ENCODE assay signal across 14 cellular contexts in the genomic region with DNA sequence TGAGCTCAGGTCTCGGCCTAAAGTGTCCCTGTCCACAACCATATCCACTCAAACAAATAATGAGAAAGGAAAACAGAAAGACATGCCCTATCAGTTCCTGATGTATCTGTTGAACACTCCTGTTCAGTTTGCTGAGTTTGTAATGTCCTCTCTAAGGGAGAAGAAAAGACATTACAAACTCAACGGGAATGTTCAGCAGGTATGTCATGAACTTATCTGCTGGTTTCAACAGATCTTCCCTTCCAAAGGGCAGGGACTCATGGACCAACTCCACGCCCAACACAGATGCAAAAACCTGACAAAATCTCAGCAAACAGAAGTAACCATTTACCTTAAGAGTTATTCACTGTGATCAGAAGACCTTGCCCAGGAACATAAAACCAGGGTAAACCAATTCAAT. TPM values are rescaled to one million over a fixed set of nuclear protein-coding genes. Genes with fewer than 3 reads are reported as not detected.
A peak's percentile ranks its signal among the peaks of the same experiment; 100 is the strongest.
DNase-seq lines count a peak whose midpoint lies in the region; ATAC-seq and TF ChIP-seq lines count a peak whose summit lies in the region.
"Had no signal": no experiment of that assay in that cellular context is flagged by ENCODE, and none has a peak within 500 bp of the region (broad histone marks: within the 10 kb centered on the region; RNA-seq: fewer than 3 reads in every experiment).

No MANE protein-coding gene starts in this region.

- H3K9me3 Mint-ChIP-seq in naive thymus-derived CD8-positive, alpha-beta T cell, result no peaks in the 10 kb centered on the region

- 51 to 59% (median 58%) methylated on average over 3 of the region's 3 CpGs for WGBS in heart left ventricle, 4 donors
- WGBS in tibial nerve, 2 donors, result 74 to 81% methylated on average over 3 of the region's 3 CpGs

- TF ChIP-seq CTCF in heart left ventricle (IDR thresholded peaks at IDR 0.05) (no peak), coronary artery (IDR thresholded peaks at IDR 0.05) (no peak), tibial nerve (IDR thresholded peaks at IDR 0.05) (no peak)

- TF ChIP-seq EP300 in tibial nerve (IDR thresholded peaks at IDR 0.05), result no peak

- peaks cover 0 to 2% (median 0%) of the 10 kb centered on the region in 3 donors for H3K36me3 Mint-ChIP-seq in naive thymus-derived CD8-positive, alpha-beta T cell

- peak overlapping the region; percentile 26 to 91 (median 66) for H3K27ac ChIP-seq in heart left ventricle
- H3K27ac ChIP-seq in coronary artery, result peak overlapping the region; percentile 74 to 82
- H3K27ac ChIP-seq in tibial nerve, result peak overlapping the region in 3 of 4 donors; percentile 10 to 83 (median 74)
- H3K27ac ChIP-seq: colonic mucosa had no signal

- intact Hi-C loops in heart left ventricle (cut with DNase I) (no loop called here), left ventricle myocardium superior (cut with micrococcal nuclease) (no loop called here)

- POLR2A ChIA-PET in naive thymus-derived CD8-positive, alpha-beta T cell (lab: Charles Lee), result no interaction called here

- H3K9me3 ChIP-seq in heart left ventricle, result no peaks in the 10 kb centered on the region
- no peaks in the 10 kb centered on the region for H3K9me3 ChIP-seq in tibial nerve
- no peaks in the 10 kb centered on the region for H3K9me3 ChIP-seq in MG63
- H3K9me3 ChIP-seq: colonic mucosa had no signal

- peaks cover 14 to 94% (median 74%) of the 10 kb centered on the region in 12 donors for H3K4me1 ChIP-seq in heart left ventricle
- peaks cover 0 to 95% (median 57%) of the 10 kb centered on the region in 4 donors for H3K4me1 ChIP-seq in tibial nerve
- H3K4me1 ChIP-seq: colonic mucosa had no signal

- H3K27me3 ChIP-seq in heart left ventricle (no peaks in the 10 kb centered on the region), tibial nerve (no peaks in the 10 kb centered on the region), MG63 (no peaks in the 10 kb centered on the region)
- H3K27me3 ChIP-seq: colonic mucosa had no signal

- peak overlapping the region in 6 of 10 donors; percentile 2 to 64 (median 18) for H3K4me3 Mint-ChIP-seq in naive thymus-derived CD8-positive, alpha-beta T cell

- DNase-seq in heart left ventricle (no peak), left ventricle myocardium superior (no peak), coronary artery (ENCODE audit: low spot score) (no peak), tibial nerve (ENCODE audit: low spot score in 2 of 2) (no peak), T-helper 2 cell (no peak), MG63 (no peak)
- DNase-seq in naive thymus-derived CD8-positive, alpha-beta T cell, result peak in 1 of 10 donors; percentile 14
- DNase-seq: activated naive CD4-positive, alpha-beta T cell; colonic mucosa; DND-41; NCI-H2227 treated with DMSO at 0.1 percent for 48 hours; RPMI8226 had no signal

- no peak for ATAC-seq in heart left ventricle
- ATAC-seq in left ventricle myocardium superior, result no peak
- ATAC-seq in naive thymus-derived CD8-positive, alpha-beta T cell, result no peak
- ATAC-seq in HG03025 (IDR thresholded peaks at IDR 0.05; ENCODE audit: low FRiP score, unreplicated experiment), result no peak
- ATAC-seq: activated CD4-positive, CD25-positive, alpha-beta regulatory T cell treated with anti-CD3 and anti-CD28 coated beads, Interleukin-2, amount 50 U/mL, for 24 hours had no signal

- H3K36me3 ChIP-seq in heart left ventricle (no peaks in the 10 kb centered on the region), tibial nerve (no peaks in the 10 kb centered on the region), MG63 (no peaks in the 10 kb centered on the region)
- H3K36me3 ChIP-seq: colonic mucosa had no signal

- H3K4me1 Mint-ChIP-seq in naive thymus-derived CD8-positive, alpha-beta T cell, result peaks cover 54 to 93% (median 89%) of the 10 kb centered on the region in 4 donors

- no peak for TF ChIP-seq POLR2A in heart left ventricle (IDR thresholded peaks at IDR 0.05)
- no peak for TF ChIP-seq POLR2A in tibial nerve (IDR thresholded peaks at IDR 0.05)

- no peaks in the 10 kb centered on the region for H3K27me3 Mint-ChIP-seq in naive thymus-derived CD8-positive, alpha-beta T cell

- peak overlapping the region in 8 of 10 donors; percentile 0 to 82 (median 12) for H3K27ac Mint-ChIP-seq in naive thymus-derived CD8-positive, alpha-beta T cell

- peak overlapping the region in 8 of 12 donors; percentile 2 to 41 (median 26) for H3K4me3 ChIP-seq in heart left ventricle
- H3K4me3 ChIP-seq in coronary artery, result peak overlapping the region; percentile 57
- peak overlapping the region in 1 of 4 donors; percentile 6 for H3K4me3 ChIP-seq in tibial nerve
- H3K4me3 ChIP-seq in MG63, result no peak overlapping the region
- H3K4me3 ChIP-seq: colonic mucosa had no signal

RNA-seq across cellular contexts. Expression of a gene that starts 23.7 kb away (rescaled TPM):
- total RNA-seq in heart left ventricle (10 to 100 TPM; 28.3 to 56.7 (median 35.9) TPM), left ventricle myocardium superior (39.2 TPM), tibial nerve (10 to 100 TPM; 36.2 to 46.7 (median 41.6) TPM)
- 10 to 100 TPM; 17.6 to 45.7 TPM for polyA plus RNA-seq in heart left ventricle
- total RNA-seq in naive thymus-derived CD8-positive, alpha-beta T cell, result 10 to 100 TPM; 28.3 to 29.1 TPM
- 10 to 100 TPM in 2 of 3 donors, 1 to 10 TPM in 1; 5.9 to 20.1 (median 10.1) TPM for polyA plus RNA-seq in naive thymus-derived CD8-positive, alpha-beta T cell
- total RNA-seq in MG63 (2014; rRNA removed; shearing (Covaris generic); ENCODE audit: low replicate concordance), result 35.6 and 49.5 TPM in 2 replicates
